ENCODE assay signal across 23 cellular contexts in the genomic region with DNA sequence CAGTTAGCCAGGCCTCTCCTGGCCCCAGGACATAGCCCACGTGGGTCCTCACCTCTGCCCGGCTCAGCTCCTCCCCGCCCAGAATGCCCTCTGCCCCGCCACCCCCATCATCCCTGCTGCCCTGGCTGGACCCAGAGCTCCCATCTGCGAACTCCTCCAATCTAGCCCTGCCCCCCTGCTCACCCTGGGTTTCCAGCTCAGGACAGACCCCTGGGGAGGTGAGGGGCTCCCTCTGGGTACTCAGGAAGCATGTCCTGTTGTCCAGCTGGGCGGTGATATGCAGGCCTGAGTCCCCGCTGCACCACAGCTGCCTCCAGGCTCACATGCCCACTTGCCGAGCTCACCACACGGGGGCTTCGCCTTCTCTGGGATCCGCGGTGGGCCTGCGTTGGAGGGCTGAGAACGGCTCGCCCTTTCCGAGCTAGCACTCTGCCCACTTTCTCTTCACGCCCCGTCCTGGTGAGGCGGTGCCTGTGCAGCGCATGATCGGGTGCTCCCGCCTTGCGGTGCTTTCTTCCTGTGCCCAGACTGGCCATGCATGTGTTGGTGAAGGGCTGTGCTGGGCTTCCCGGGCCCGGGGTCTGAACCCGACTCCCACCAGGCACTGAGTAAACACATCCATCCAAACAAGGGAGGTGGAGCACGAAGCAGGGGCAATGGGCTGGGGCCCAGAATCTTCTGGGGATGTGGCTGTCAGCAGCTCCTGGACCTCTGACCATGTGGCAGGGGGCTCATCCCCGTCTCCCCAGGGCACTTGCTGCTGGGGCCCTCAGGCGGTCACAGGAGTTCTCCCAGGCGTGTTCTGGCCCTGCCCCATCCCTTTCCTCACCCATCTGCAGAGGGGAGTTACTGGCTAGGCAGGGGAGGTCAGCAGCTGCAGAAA.
DNase-seq lines count a peak whose midpoint lies in the region; ATAC-seq and TF ChIP-seq lines count a peak whose summit lies in the region.
"Had no signal": no experiment of that assay in that cellular context is flagged by ENCODE, and none has a peak within 500 bp of the region (broad histone marks: within the 10 kb centered on the region; RNA-seq: fewer than 3 reads in every experiment).

No MANE protein-coding gene starts in this region.

- WGBS in smooth muscle cell (ENCODE audit: low lambda C conversion rate): 89% methylated on average over 29 of the region's 30 CpGs

- H3K4me1 ChIP-seq in BLaER1: peaks cover 100% of the 10 kb centered on the region
- peaks cover 13% of the 10 kb centered on the region for H3K4me1 ChIP-seq in RWPE2 (ENCODE audit: insufficient read depth, poor library complexity, severe bottlenecking)
- peaks cover 35% of the 10 kb centered on the region for H3K4me1 ChIP-seq in smooth muscle cell (ENCODE audit: low read depth)

- no peaks in the 10 kb centered on the region for H3F3A ChIP-seq in smooth muscle cell (ENCODE audit: low read depth)

- H4K20me1 ChIP-seq in BLaER1 (peaks cover 89% of the 10 kb centered on the region), smooth muscle cell (ENCODE audit: low read depth) (peaks cover 96% of the 10 kb centered on the region)

- H3K4me2 ChIP-seq in BLaER1 (peak overlapping the region; percentile 96), smooth muscle cell (no peak overlapping the region)

- H3K4me3 Mint-ChIP-seq in nephron progenitor cell: no peak overlapping the region
- no peak overlapping the region for H3K4me3 Mint-ChIP-seq in stimulated activated naive B cell treated with anti-CD40 and anti-IgM and Interleukin-4, amounts not matched to agents 10 μg/mL and 1 μg/mL and 100 μg/mL, for 72 hours
- H3K4me3 Mint-ChIP-seq: activated CD4-positive, alpha-beta T cell treated with anti-CD3 and anti-CD28 coated beads, Interleukin-2, amount 10 ng/mL, durations not matched to agents 7 days and 5 days had no signal

- H3K9me3 Mint-ChIP-seq in nephron progenitor cell: no peaks in the 10 kb centered on the region
- H3K9me3 Mint-ChIP-seq in stimulated activated naive B cell treated with anti-CD40 and anti-IgM and Interleukin-4, amounts not matched to agents 10 μg/mL and 1 μg/mL and 100 μg/mL, for 72 hours: no peaks in the 10 kb centered on the region
- H3K9me3 Mint-ChIP-seq: CD8-positive, alpha-beta memory T cell; effector memory CD8-positive, alpha-beta T cell; naive thymus-derived CD4-positive, alpha-beta T cell had no signal

- H3K27ac ChIP-seq in BLaER1: peak overlapping the region; percentile 91
- H3K27ac ChIP-seq in RWPE2 (ENCODE audit: poor library complexity, severe bottlenecking): no peak overlapping the region
- no peak overlapping the region for H3K27ac ChIP-seq in smooth muscle cell (ENCODE audit: low read depth)
- H3K27ac ChIP-seq: heart left ventricle, skin epidermis had no signal

- H3K27me3 ChIP-seq in BLaER1 (no peaks in the 10 kb centered on the region), RWPE2 (ENCODE audit: insufficient read depth, poor library complexity, severe bottlenecking) (no peaks in the 10 kb centered on the region), smooth muscle cell (ENCODE audit: low read depth) (no peaks in the 10 kb centered on the region)
- H3K27me3 ChIP-seq: heart left ventricle had no signal

- no peaks in the 10 kb centered on the region for H3K36me3 Mint-ChIP-seq in nephron progenitor cell (ENCODE audit: low read depth)
- H3K36me3 Mint-ChIP-seq in stimulated activated naive B cell treated with anti-CD40 and anti-IgM and Interleukin-4, amounts not matched to agents 10 μg/mL and 1 μg/mL and 100 μg/mL, for 72 hours: no peaks in the 10 kb centered on the region
- H3K36me3 Mint-ChIP-seq: naive thymus-derived CD4-positive, alpha-beta T cell had no signal

- H3K27ac Mint-ChIP-seq in nephron progenitor cell: peak overlapping the region; percentile 75
- H3K27ac Mint-ChIP-seq in stimulated activated naive B cell treated with anti-CD40 and anti-IgM and Interleukin-4, amounts not matched to agents 10 μg/mL and 1 μg/mL and 100 μg/mL, for 72 hours: no peak overlapping the region

- peaks cover 12% of the 10 kb centered on the region for H3K79me2 ChIP-seq in smooth muscle cell (ENCODE audit: low read depth)

- ATAC-seq in RWPE2 (ENCODE audit: low read depth): no peak
- no peak for ATAC-seq in GM21360 (IDR thresholded peaks at IDR 0.05; ENCODE audit: unreplicated experiment)
- no peak for ATAC-seq in stimulated activated naive B cell treated with anti-CD40 and anti-IgM and Interleukin-4, amounts not matched to agents 10 μg/mL and 1 μg/mL and 100 μg/mL, for 72 hours (replicated peaks)
- no peak for ATAC-seq in HG03521 (IDR thresholded peaks at IDR 0.05; ENCODE audit: unreplicated experiment)
- ATAC-seq: effector memory CD8-positive, alpha-beta T cell; heart left ventricle; naive thymus-derived CD4-positive, alpha-beta T cell had no signal

- peak; percentile 38 for DNase-seq in RWPE2 (ENCODE audit: low spot score)
- peak; percentile 8 for DNase-seq in iPS-NIHi11 (ENCODE audit: low spot score)
- DNase-seq in nephron progenitor cell: no peak
- no peak for DNase-seq in stimulated activated naive B cell treated with anti-CD40 and anti-IgM and Interleukin-4, amounts not matched to agents 10 μg/mL and 1 μg/mL and 100 μg/mL, for 72 hours
- no peak for DNase-seq in smooth muscle cell (lab: John Stamatoyannopoulos, UW; ENCODE audit: unreplicated experiment)
- DNase-seq: activated CD4-positive, alpha-beta T cell treated with anti-CD3 and anti-CD28 coated beads, Interleukin-2, amount 10 ng/mL, durations not matched to agents 7 days and 5 days; activated gamma-delta T cell; amniotic stem cell; CD8-positive, alpha-beta memory T cell; DMS79 treated with DMSO at 0.1 percent for 48 hours; effector memory CD8-positive, alpha-beta T cell; mammary epithelial cell; naive thymus-derived CD4-positive, alpha-beta T cell; NCI-H1436 treated with DMSO at 0.1 percent for 48 hours; NCI-H2171; NCI-H69; SHP77; stimulated activated CD4-positive, alpha-beta T cell treated with anti-CD3 and anti-CD28 coated beads, Interleukin-4, amount 100 ng/mL, for 4 hours had no signal

- peaks cover 34% of the 10 kb centered on the region for H3K27me3 Mint-ChIP-seq in nephron progenitor cell (ENCODE audit: low read depth, poor library complexity)
- H3K27me3 Mint-ChIP-seq in stimulated activated naive B cell treated with anti-CD40 and anti-IgM and Interleukin-4, amounts not matched to agents 10 μg/mL and 1 μg/mL and 100 μg/mL, for 72 hours: peaks cover 36 to 42% of the 10 kb centered on the region in 2 donors

- no peak overlapping the region for H2AFZ ChIP-seq in smooth muscle cell (ENCODE audit: low read depth)

- TF ChIP-seq CTCF in RWPE2 (IDR thresholded peaks at IDR 0.05; ENCODE audit: poor library complexity, severe bottlenecking): no peak
- no peak for TF ChIP-seq CTCF in nephron progenitor cell (IDR thresholded peaks at IDR 0.05)
- TF ChIP-seq CTCF in smooth muscle cell (IDR thresholded peaks at IDR 0.05; ENCODE audit: borderline replicate concordance, insufficient read depth, poor library complexity, severe bottlenecking): no peak

- H3K9ac ChIP-seq in BLaER1 (peak overlapping the region; percentile 47), smooth muscle cell (ENCODE audit: low read depth) (no peak overlapping the region)

- H3K9me3 ChIP-seq in BLaER1: no peaks in the 10 kb centered on the region
- no peaks in the 10 kb centered on the region for H3K9me3 ChIP-seq in RWPE2 (ENCODE audit: severe bottlenecking)
- H3K9me3 ChIP-seq in smooth muscle cell (replicated peaks; ENCODE audit: low read depth): no peaks in the 10 kb centered on the region
- H3K9me3 ChIP-seq: heart left ventricle had no signal

- H3K36me3 ChIP-seq in BLaER1: no peaks in the 10 kb centered on the region
- no peaks in the 10 kb centered on the region for H3K36me3 ChIP-seq in RWPE2 (ENCODE audit: low read depth)
- H3K36me3 ChIP-seq in smooth muscle cell (ENCODE audit: low read depth): no peaks in the 10 kb centered on the region
- H3K36me3 ChIP-seq: heart left ventricle had no signal

- H3K4me3 ChIP-seq in BLaER1: peak overlapping the region; percentile 17; the same call in 1 of the 2 replicates
- no peak overlapping the region for H3K4me3 ChIP-seq in RWPE2 (ENCODE audit: severe bottlenecking)
- no peak overlapping the region for H3K4me3 ChIP-seq in smooth muscle cell
- H3K4me3 ChIP-seq: heart left ventricle, skin epidermis had no signal

- peaks cover 99% of the 10 kb centered on the region for H3K4me1 Mint-ChIP-seq in nephron progenitor cell
- H3K4me1 Mint-ChIP-seq in stimulated activated naive B cell treated with anti-CD40 and anti-IgM and Interleukin-4, amounts not matched to agents 10 μg/mL and 1 μg/mL and 100 μg/mL, for 72 hours: peaks cover 21 to 26% of the 10 kb centered on the region in 2 donors

Comparison
In these comparisons a context has a peak if more than half of its experiments do, and no peak if none do; other contexts are left out.
1. DNase-seq: peak in RWPE2 (single experiment) and iPS-NIHi11 (single experiment); none in nephron progenitor cell (single experiment), stimulated activated naive B cell treated with anti-CD40 and anti-IgM and Interleukin-4, amounts not matched to agents 10 μg/mL and 1 μg/mL and 100 μg/mL, for 72 hours (single experiment) and smooth muscle cell (single experiment).